In the genomic region with DNA sequence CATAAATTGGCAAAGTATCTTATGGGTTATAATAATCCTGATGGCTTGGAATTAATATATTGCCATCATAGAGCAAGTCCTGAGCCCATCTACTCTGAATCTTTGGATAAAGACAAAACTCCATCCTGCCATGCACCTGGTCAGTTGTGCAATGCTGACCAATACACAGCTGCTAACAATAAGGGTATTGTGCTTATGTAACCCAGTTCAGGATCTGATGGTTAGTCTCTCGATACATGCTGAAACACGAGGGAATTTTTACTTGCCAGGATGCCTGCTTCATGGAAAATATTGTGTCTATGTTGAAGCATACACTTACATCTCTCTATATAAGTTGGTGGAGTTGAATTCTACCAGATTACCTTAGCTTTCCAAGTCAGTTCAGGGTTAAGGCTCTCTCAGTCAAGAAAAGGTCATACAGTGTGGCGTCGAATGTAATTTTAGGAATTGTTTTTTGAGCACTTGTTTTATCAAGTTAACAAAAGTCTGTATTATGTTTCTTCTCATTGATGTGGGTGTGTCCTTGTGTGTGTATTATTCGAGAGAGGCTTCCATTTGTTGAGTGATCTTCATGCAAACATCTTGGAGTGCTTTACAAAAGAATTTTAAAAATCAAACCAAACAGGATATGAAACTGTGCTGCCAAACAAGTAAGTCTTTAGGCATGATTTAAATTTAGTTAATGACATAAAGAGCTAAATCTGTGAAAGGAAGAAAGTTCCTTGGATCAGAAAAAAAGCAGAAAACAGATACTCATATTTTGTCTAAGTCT, we compare ENCODE assay signal across 18 cellular contexts.
DNase-seq lines count a peak whose midpoint lies in the region; ATAC-seq and TF ChIP-seq lines count a peak whose summit lies in the region.
"Had no signal": no experiment of that assay in that cellular context is flagged by ENCODE, and none has a peak within 500 bp of the region (broad histone marks: within the 10 kb centered on the region; RNA-seq: fewer than 3 reads in every experiment).

No MANE protein-coding gene starts in this region.

- no peak; a peak in 2 of 4 replicates for TF ChIP-seq EP300 in SK-N-SH (IDR thresholded peaks at IDR 0.05; ENCODE audit: borderline replicate concordance in 1 of 2, low read depth in 1 of 2, low read length in 1 of 2)
- TF ChIP-seq EP300 in ovary (IDR thresholded peaks at IDR 0.05) = no peak

- no peak for TF ChIP-seq CTCF in breast epithelium (IDR thresholded peaks at IDR 0.05)
- TF ChIP-seq CTCF in MCF 10A (IDR thresholded peaks at IDR 0.05; ENCODE audit: unreplicated experiment) = no peak
- TF ChIP-seq CTCF in SK-N-SH (IDR thresholded peaks at IDR 0.05) = no peak
- TF ChIP-seq CTCF in thoracic aorta (IDR thresholded peaks at IDR 0.05) = no peak
- no peak for TF ChIP-seq CTCF in ovary (IDR thresholded peaks at IDR 0.05)

- H3K4me1 ChIP-seq in breast epithelium (peaks cover 0 to 5% of the 10 kb centered on the region in 2 donors), SK-N-SH (ENCODE audit: control insufficient read depth in 1 of 2, insufficient read depth in 2 of 2, low read depth in 1 of 2, low read length in 1 of 2) (peaks cover 0 to 19% of the 10 kb centered on the region in 2 experiments), thoracic aorta (ENCODE audit: control insufficient read depth in 1 of 2, low read depth in 2 of 2) (peaks cover 12 to 54% of the 10 kb centered on the region in 2 donors), ovary (ENCODE audit: insufficient read depth) (no peaks in the 10 kb centered on the region)
- H3K4me1 ChIP-seq: pancreas had no signal

- H3K9me2 ChIP-seq in SK-N-SH = no peaks in the 10 kb centered on the region

- no peak overlapping the region for H2AFZ ChIP-seq in SK-N-SH (ENCODE audit: low read depth)

- peaks cover 15% of the 10 kb centered on the region for H3K4me1 Mint-ChIP-seq in MCF 10A (ENCODE audit: insufficient read depth, unreplicated experiment)

- H3K4me3 ChIP-seq in breast epithelium (no peak overlapping the region), SK-N-SH (ENCODE audit: low read depth in 2 of 2, low read length in 1 of 2) (no peak overlapping the region), thoracic aorta (no peak overlapping the region), ovary (no peak overlapping the region)
- H3K4me3 ChIP-seq: pancreas had no signal

- H3K27me3 Mint-ChIP-seq in MCF 10A (ENCODE audit: insufficient read depth, unreplicated experiment) = no peaks in the 10 kb centered on the region

- peak in 1 of 2 donors; percentile 41 for DNase-seq in breast epithelium (ENCODE audit: low spot score in 2 of 2)
- no peak for DNase-seq in MCF 10A (ENCODE audit: unreplicated experiment)
- no peak for DNase-seq in SK-N-SH
- peak; percentile 10 for DNase-seq in fibroblast of the conjunctiva (ENCODE audit: low read depth)
- DNase-seq in thoracic aorta (ENCODE audit: low spot score) = no peak
- DNase-seq in activated CD4-positive, alpha-beta T cell treated with anti-CD3 and anti-CD28 coated beads, Interleukin-2, amount 50 U/mL, for 48 hours = no peak
- no peak for DNase-seq in ovary
- DNase-seq: activated CD4-positive, alpha-beta T cell treated with anti-CD3 and anti-CD28 coated beads, Interleukin-2, amount 50 U/mL, for 4 hours; activated naive CD4-positive, alpha-beta T cell treated with anti-CD3 and anti-CD28 coated beads for 36 hours; anterior cingulate cortex; endodermal cell; NCI-H1417 treated with DMSO at 0.1 percent for 48 hours; NCI-H2171; NCI-H82; pancreas; SW 1271 had no signal

- H3K4me3 Mint-ChIP-seq in MCF 10A (ENCODE audit: unreplicated experiment) = no peak overlapping the region
- H3K4me3 Mint-ChIP-seq: activated naive CD4-positive, alpha-beta T cell treated with anti-CD3 and anti-CD28 coated beads for 36 hours; endodermal cell had no signal

- 73% methylated on average over 5 of the region's 5 CpGs for WGBS in SK-N-SH (ENCODE audit: low lambda C conversion rate)
- WGBS in ovary, 3 donors = 50 to 55% (median 52%) methylated on average over 5 of the region's 5 CpGs

- intact Hi-C loops in breast epithelium (cut with DNase I; ENCODE audit: low total_unique reads) (no loop called here), MCF 10A (cut with micrococcal nuclease) (no loop called here), ovary (cut with DNase I) (no loop called here)

- no peaks in the 10 kb centered on the region for H3K27me3 ChIP-seq in breast epithelium
- no peaks in the 10 kb centered on the region for H3K27me3 ChIP-seq in SK-N-SH (ENCODE audit: insufficient read depth)
- H3K27me3 ChIP-seq in thoracic aorta (replicated peaks; ENCODE audit: insufficient read depth) = no peaks in the 10 kb centered on the region
- no peaks in the 10 kb centered on the region for H3K27me3 ChIP-seq in ovary
- H3K27me3 ChIP-seq: pancreas had no signal

- TF ChIP-seq POLR2A in breast epithelium (IDR thresholded peaks at IDR 0.05) (no peak), ovary (IDR thresholded peaks at IDR 0.05) (no peak)

- H4K20me1 ChIP-seq in SK-N-SH (ENCODE audit: insufficient read depth) = no peaks in the 10 kb centered on the region

- H3K36me3 ChIP-seq in breast epithelium = no peaks in the 10 kb centered on the region
- H3K36me3 ChIP-seq in SK-N-SH (replicated peaks in 1 of 2; ENCODE audit: control insufficient read depth in 1 of 2, insufficient read depth in 2 of 2, low read length in 1 of 2) = peaks cover 6 to 35% of the 10 kb centered on the region in 2 experiments
- H3K36me3 ChIP-seq in thoracic aorta = no peaks in the 10 kb centered on the region
- no peaks in the 10 kb centered on the region for H3K36me3 ChIP-seq in ovary
- H3K36me3 ChIP-seq: pancreas had no signal

- POLR2A ChIA-PET in MCF 10A (lab: Yijun Ruan, JAX) = no interaction called here
- POLR2A ChIA-PET in SK-N-SH (lab: Yijun Ruan, JAX) = no interaction called here

- no peak overlapping the region for H3K9ac ChIP-seq in SK-N-SH

- no peak overlapping the region for H3K4me2 ChIP-seq in SK-N-SH

- H3K79me2 ChIP-seq in SK-N-SH (ENCODE audit: insufficient read depth) = peaks cover 51% of the 10 kb centered on the region

- H3K27ac Mint-ChIP-seq in MCF 10A (ENCODE audit: low read depth, unreplicated experiment) = no peak overlapping the region
- H3K27ac Mint-ChIP-seq: activated naive CD4-positive, alpha-beta T cell treated with anti-CD3 and anti-CD28 coated beads for 36 hours; endodermal cell had no signal

- CTCF ChIA-PET in MCF 10A (lab: Yijun Ruan, JAX) = interaction anchor here (0.6 to 0.9 kb wide), 2 partner anchors 11 to 215 kb away, joined by 3 to 4 read pairs; no protein-coding TSS in a partner anchor
- CTCF ChIA-PET in SK-N-SH (lab: Yijun Ruan, JAX) = interaction anchor here (0.9 to 1.7 kb wide), 5 partner anchors 8 to 117 kb away, joined by 3 to 8 read pairs (median 4); no protein-coding TSS in a partner anchor

- peaks cover 41% of the 10 kb centered on the region for H3F3A ChIP-seq in SK-N-SH (replicated peaks; ENCODE audit: insufficient read depth)

- no peaks in the 10 kb centered on the region for H3K9me3 ChIP-seq in breast epithelium
- H3K9me3 ChIP-seq in SK-N-SH = no peaks in the 10 kb centered on the region
- no peaks in the 10 kb centered on the region for H3K9me3 ChIP-seq in thoracic aorta
- H3K9me3 ChIP-seq in ovary = no peaks in the 10 kb centered on the region
- H3K9me3 ChIP-seq: pancreas had no signal

- TF ChIP-seq RAD21 in SK-N-SH (IDR thresholded peaks at IDR 0.05; ENCODE audit: low read length) = no peak

- no peak for ATAC-seq in thoracic aorta (ENCODE audit: insufficient number of reproducible peaks, low FRiP score, low read depth)
- no peak for ATAC-seq in HG03108 (IDR thresholded peaks at IDR 0.05; ENCODE audit: unreplicated experiment)
- ATAC-seq: Panc1, pancreas had no signal

- peak overlapping the region; percentile 56 to 75 for H3K27ac ChIP-seq in breast epithelium
- peak overlapping the region; percentile 68 to 89 for H3K27ac ChIP-seq in SK-N-SH (ENCODE audit: low read depth in 2 of 2, low read length in 1 of 2)
- peak overlapping the region; percentile 32 to 82 for H3K27ac ChIP-seq in thoracic aorta
- no peak overlapping the region for H3K27ac ChIP-seq in ovary
- H3K27ac ChIP-seq: pancreas had no signal

- BruUV-seq in MCF 10A (replicated peaks; lab: Mats Ljungman, UMichigan) = no TSS peak

- no peaks in the 10 kb centered on the region for H3K36me3 Mint-ChIP-seq in MCF 10A (ENCODE audit: insufficient read depth, unreplicated experiment)

- no peaks in the 10 kb centered on the region for H3K9me3 Mint-ChIP-seq in MCF 10A (ENCODE audit: unreplicated experiment)
- H3K9me3 Mint-ChIP-seq: activated naive CD4-positive, alpha-beta T cell treated with anti-CD3 and anti-CD28 coated beads for 36 hours; endodermal cell had no signal

TF ChIP-seq in SK-N-SH, 30 proteins besides CTCF, POLR2A, EP300 and RAD21 (continues in another document):
- TF ChIP-seq EZH2phosphoT487 (IDR thresholded peaks at IDR 0.05; ENCODE audit: borderline replicate concordance, low read depth) = no peak
- TF ChIP-seq, protein P1, sequence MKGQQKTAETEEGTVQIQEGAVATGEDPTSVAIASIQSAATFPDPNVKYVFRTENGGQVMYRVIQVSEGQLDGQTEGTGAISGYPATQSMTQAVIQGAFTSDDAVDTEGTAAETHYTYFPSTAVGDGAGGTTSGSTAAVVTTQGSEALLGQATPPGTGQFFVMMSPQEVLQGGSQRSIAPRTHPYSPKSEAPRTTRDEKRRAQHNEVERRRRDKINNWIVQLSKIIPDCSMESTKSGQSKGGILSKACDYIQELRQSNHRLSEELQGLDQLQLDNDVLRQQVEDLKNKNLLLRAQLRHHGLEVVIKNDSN (IDR thresholded peaks at IDR 0.05; ENCODE audit: borderline replicate concordance, low read depth) = no peak
- TF ChIP-seq CHD2 (IDR thresholded peaks at IDR 0.05; ENCODE audit: low read length, partially characterized antibody) = peak; percentile 15
- TF ChIP-seq, protein P2, sequence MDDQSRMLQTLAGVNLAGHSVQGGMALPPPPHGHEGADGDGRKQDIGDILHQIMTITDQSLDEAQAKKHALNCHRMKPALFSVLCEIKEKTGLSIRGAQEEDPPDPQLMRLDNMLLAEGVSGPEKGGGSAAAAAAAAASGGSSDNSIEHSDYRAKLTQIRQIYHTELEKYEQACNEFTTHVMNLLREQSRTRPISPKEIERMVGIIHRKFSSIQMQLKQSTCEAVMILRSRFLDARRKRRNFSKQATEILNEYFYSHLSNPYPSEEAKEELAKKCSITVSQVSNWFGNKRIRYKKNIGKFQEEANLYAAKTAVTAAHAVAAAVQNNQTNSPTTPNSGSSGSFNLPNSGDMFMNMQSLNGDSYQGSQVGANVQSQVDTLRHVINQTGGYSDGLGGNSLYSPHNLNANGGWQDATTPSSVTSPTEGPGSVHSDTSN (IDR thresholded peaks at IDR 0.05) = no peak

Comparison
In these comparisons a context has a peak if more than half of its experiments do, and no peak if none do; other contexts are left out.
1. H3K27ac ChIP-seq: peak in breast epithelium (2 of 2), SK-N-SH (2 of 2) and thoracic aorta (2 of 2); none in ovary (0 of 2).